Comparison of ENCODE assay signal across 16 cellular contexts in genomic region chr3:45497963-45498362, GRCh38.
DNase-seq lines count a peak whose midpoint lies in the region; ATAC-seq and TF ChIP-seq lines count a peak whose summit lies in the region.
"Had no signal": no experiment of that assay in that cellular context is flagged by ENCODE, and none has a peak within 500 bp of the region (broad histone marks: within the 10 kb centered on the region; RNA-seq: fewer than 3 reads in every experiment).

No MANE protein-coding gene starts in this region.

- no peaks in the 10 kb centered on the region for H4K20me1 ChIP-seq in DND-41 (ENCODE audit: insufficient read depth, low read length)

- H3K4me3 Mint-ChIP-seq in T-cell, result peak overlapping the region in 1 of 3 donors; percentile 59
- H3K4me3 Mint-ChIP-seq in nephron progenitor cell, result no peak overlapping the region

- H3K4me2 ChIP-seq in DND-41 (ENCODE audit: insufficient read depth, low read length), result no peak overlapping the region

- H3K4me3 ChIP-seq in DND-41 (ENCODE audit: low read depth in 1 of 2, low read length in 2 of 2), result no peak overlapping the region
- H3K4me3 ChIP-seq: K562 had no signal

- H3K27me3 Mint-ChIP-seq in T-cell, result no peaks in the 10 kb centered on the region
- no peaks in the 10 kb centered on the region for H3K27me3 Mint-ChIP-seq in nephron progenitor cell (ENCODE audit: low read depth, poor library complexity)

- peaks cover 55% of the 10 kb centered on the region for H3K36me3 ChIP-seq in DND-41 (ENCODE audit: insufficient read depth, low read length)

- H3K27ac ChIP-seq in DND-41 (ENCODE audit: low read length), result peak overlapping the region; percentile 68

- ATAC-seq in DND-41 (ENCODE audit: insufficient read depth, low read depth) (peak; percentile 98), T-cell (replicated peaks in 1 of 4) (peak; percentile 95 to 99 (median 98)), GM18867 (IDR thresholded peaks at IDR 0.05; ENCODE audit: unreplicated experiment) (no peak)
- ATAC-seq: K562 had no signal

- H3K9me3 ChIP-seq in DND-41 (ENCODE audit: insufficient read depth, low read length, severe bottlenecking), result no peaks in the 10 kb centered on the region

- no peak for TF ChIP-seq CTCF in DND-41 (IDR thresholded peaks at IDR 0.05; ENCODE audit: borderline replicate concordance, extremely low read depth, low read length, poor library complexity, severe bottlenecking)
- TF ChIP-seq CTCF in nephron progenitor cell (IDR thresholded peaks at IDR 0.05), result no peak

- H2AFZ ChIP-seq in DND-41 (ENCODE audit: low read depth, low read length), result no peak overlapping the region

- no peaks in the 10 kb centered on the region for H3K79me2 ChIP-seq in DND-41 (ENCODE audit: insufficient read depth, low read length)

- peaks cover 28% of the 10 kb centered on the region for H3K4me1 ChIP-seq in DND-41 (ENCODE audit: insufficient read depth, low read length)

- H3K9me3 Mint-ChIP-seq in T-cell, result no peaks in the 10 kb centered on the region
- no peaks in the 10 kb centered on the region for H3K9me3 Mint-ChIP-seq in nephron progenitor cell

- POLR2A ChIA-PET in T-cell (lab: Charles Lee), result no interaction called here

- H3K27me3 ChIP-seq in DND-41 (ENCODE audit: insufficient read depth, low read length, poor library complexity), result no peaks in the 10 kb centered on the region

- DNase-seq in DND-41, result peak; percentile 84
- DNase-seq in T-cell, result peak; percentile 5 to 84 (median 56)
- peak; percentile 36 for DNase-seq in central memory CD4-positive, alpha-beta T cell
- DNase-seq in nephron progenitor cell, result no peak
- no peak for DNase-seq in ureter (ENCODE audit: low spot score)
- DNase-seq in C1 segment of cervical spinal cord (lab: John Stamatoyannopoulos, UW), result no peak
- DNase-seq: activated effector memory CD4-positive, alpha-beta T cell treated with Interleukin-2 at 50 U/mL for 16 hours; COR-L47; cortex of kidney; NCI-H146; NCI-H82; Right ventricle myocardium superior; stimulated activated CD4-positive, alpha-beta T cell treated with anti-CD3 and anti-CD28 coated beads, Interleukin-2, amount 100 ng/mL, for 48 hours; substantia nigra had no signal

- no peak overlapping the region for H3K9ac ChIP-seq in DND-41 (ENCODE audit: low read depth, low read length)

- peaks cover 29% of the 10 kb centered on the region for H3K36me3 Mint-ChIP-seq in T-cell
- peaks cover 62% of the 10 kb centered on the region for H3K36me3 Mint-ChIP-seq in nephron progenitor cell (ENCODE audit: low read depth)

- H3K4me1 Mint-ChIP-seq in T-cell (peaks cover 23 to 27% (median 24%) of the 10 kb centered on the region in 3 donors), nephron progenitor cell (peaks cover 25% of the 10 kb centered on the region)

- CTCF ChIA-PET in T-cell (lab: Charles Lee), result interaction anchor here in 1 of 2 donors (0.5 to 1.4 kb wide), 3 partner anchors 13 to 459 kb away, joined by 3 to 9 read pairs (median 4); no protein-coding TSS in a partner anchor

- peak overlapping the region; percentile 37 to 90 for H3K27ac Mint-ChIP-seq in T-cell
- peak overlapping the region; percentile 90 for H3K27ac Mint-ChIP-seq in nephron progenitor cell

Comparison
In these comparisons a context has a peak if more than half of its experiments do, and no peak if none do; other contexts are left out.
1. DNase-seq: peak in DND-41 (single experiment), T-cell (34 of 34) and central memory CD4-positive, alpha-beta T cell (single experiment); none in nephron progenitor cell (single experiment), ureter (single experiment) and C1 segment of cervical spinal cord (0 of 14).